In the genomic region with DNA sequence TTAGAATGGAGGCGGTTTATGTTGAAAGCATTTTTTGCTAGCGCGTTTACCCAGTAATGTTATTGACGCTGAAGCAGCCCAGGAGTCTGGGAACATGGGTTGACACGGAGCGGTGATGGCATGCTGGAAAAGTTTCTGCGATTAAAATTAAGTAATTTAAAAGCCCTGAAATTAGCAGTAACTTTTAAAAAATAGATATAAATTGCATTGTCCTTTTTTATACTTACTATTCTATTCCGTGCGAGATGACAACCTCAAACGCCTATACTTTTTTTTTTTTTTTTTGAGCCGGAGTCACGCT, we compare ENCODE assay signal across 9 cellular contexts.
A peak's percentile ranks its signal among the peaks of the same experiment; 100 is the strongest.
DNase-seq lines count a peak whose midpoint lies in the region; ATAC-seq lines count a peak whose summit lies in the region.
"Had no signal": no experiment of that assay in that cellular context is flagged by ENCODE, and none has a peak within 500 bp of the region (broad histone marks: within the 10 kb centered on the region; RNA-seq: fewer than 3 reads in every experiment).

No MANE protein-coding gene starts in this region.

- peak overlapping the region; percentile 89 for H3K4me3 Mint-ChIP-seq in stimulated activated naive CD8-positive, alpha-beta T cell treated with anti-CD3 and anti-CD28 coated beads, Interleukin-15, Interleukin-2, amounts not matched to agents 100 ng/mL and 50 ng/mL, for 24 hours

- no peak overlapping the region for H3K9ac ChIP-seq in muscle layer of colon (ENCODE audit: low read length)

- H3K36me3 ChIP-seq in muscle layer of colon (ENCODE audit: insufficient read depth, low read length) = peaks cover 18% of the 10 kb centered on the region

- H3K4me1 Mint-ChIP-seq in stimulated activated naive CD8-positive, alpha-beta T cell treated with anti-CD3 and anti-CD28 coated beads, Interleukin-15, Interleukin-2, amounts not matched to agents 100 ng/mL and 50 ng/mL, for 24 hours (ENCODE audit: low read depth) = peaks cover 25% of the 10 kb centered on the region

- peak overlapping the region; percentile 85 for H3K27ac Mint-ChIP-seq in stimulated activated naive CD8-positive, alpha-beta T cell treated with anti-CD3 and anti-CD28 coated beads, Interleukin-15, Interleukin-2, amounts not matched to agents 100 ng/mL and 50 ng/mL, for 24 hours

- no peaks in the 10 kb centered on the region for H3K9me3 ChIP-seq in muscle layer of colon (ENCODE audit: low read length)

- DNase-seq in stimulated activated naive CD8-positive, alpha-beta T cell treated with anti-CD3 and anti-CD28 coated beads, Interleukin-15, Interleukin-2, amounts not matched to agents 100 U/mL and 50 U/mL, for 24 hours = no peak
- DNase-seq in caudate nucleus (lab: John Stamatoyannopoulos, UW) (no peak), NCI-H2029 (lab: John Stamatoyannopoulos, UW) (no peak)

- peak overlapping the region; percentile 75 to 91 for H3K4me3 ChIP-seq in muscle layer of colon (ENCODE audit: low read depth in 1 of 2, low read length in 2 of 2)

- H3K36me3 Mint-ChIP-seq in stimulated activated naive CD8-positive, alpha-beta T cell treated with anti-CD3 and anti-CD28 coated beads, Interleukin-15, Interleukin-2, amounts not matched to agents 100 ng/mL and 50 ng/mL, for 24 hours (ENCODE audit: low read depth) = peaks cover 29% of the 10 kb centered on the region

- H3K9me3 Mint-ChIP-seq in stimulated activated naive CD8-positive, alpha-beta T cell treated with anti-CD3 and anti-CD28 coated beads, Interleukin-15, Interleukin-2, amounts not matched to agents 100 ng/mL and 50 ng/mL, for 24 hours = peaks cover 21% of the 10 kb centered on the region

- peaks cover 12% of the 10 kb centered on the region for H3K4me1 ChIP-seq in muscle layer of colon (ENCODE audit: insufficient read depth, low read length)
- H3K4me1 ChIP-seq: foreskin keratinocyte had no signal

- no peak for ATAC-seq in stimulated activated naive CD8-positive, alpha-beta T cell treated with anti-CD3 and anti-CD28 coated beads, Interleukin-15, Interleukin-2, amounts not matched to agents 100 U/mL and 50 U/mL, for 24 hours
- no peak for ATAC-seq in HG03442 (IDR thresholded peaks at IDR 0.05; ENCODE audit: unreplicated experiment)
- no peak for ATAC-seq in HG03175 (IDR thresholded peaks at IDR 0.05; ENCODE audit: unreplicated experiment)
- ATAC-seq in HG03025 (IDR thresholded peaks at IDR 0.05; ENCODE audit: low FRiP score, unreplicated experiment) = no peak

- peak overlapping the region; percentile 83 for H3K27ac ChIP-seq in caudate nucleus (ENCODE audit: low read depth, low read length)
- peak overlapping the region; percentile 47 for H3K27ac ChIP-seq in muscle layer of colon (ENCODE audit: low read depth, low read length)

- H3K27me3 Mint-ChIP-seq in stimulated activated naive CD8-positive, alpha-beta T cell treated with anti-CD3 and anti-CD28 coated beads, Interleukin-15, Interleukin-2, amounts not matched to agents 100 ng/mL and 50 ng/mL, for 24 hours = no peaks in the 10 kb centered on the region

- no peaks in the 10 kb centered on the region for H3K27me3 ChIP-seq in muscle layer of colon (ENCODE audit: control insufficient read depth in 1 of 2, insufficient read depth in 2 of 2, low read length in 2 of 2)
- H3K27me3 ChIP-seq: foreskin keratinocyte had no signal
